Comparison of ENCODE assay signal across 8 cellular contexts in genomic region chr3:128784228-128784627, GRCh38. TPM values are rescaled to one million over a fixed set of nuclear protein-coding genes. Genes with fewer than 3 reads are reported as not detected.
A peak's percentile ranks its signal among the peaks of the same experiment; 100 is the strongest.
DNase-seq lines count a peak whose midpoint lies in the region; ATAC-seq, FAIRE-seq and TF ChIP-seq lines count a peak whose summit lies in the region.

No MANE protein-coding gene starts in this region.

- no peak for FAIRE-seq in HepG2 (lab: Jason Lieb, UNC)

- H3K4me3 ChIP-seq in brain microvascular endothelial cell (ENCODE audit: low read depth, low read length) (no peak overlapping the region), HepG2 (replicated peaks in 1 of 3; ENCODE audit: insufficient read depth in 1 of 3, low read depth in 2 of 3, low read length in 3 of 3) (no peak overlapping the region)

- CTCF ChIA-PET in HepG2 (lab: Yijun Ruan, JAX; ENCODE audit: low intra/inter-chr PET ratio, low total read pairs), result no interaction called here

- H3K36me3 ChIP-seq in brain microvascular endothelial cell (replicated peaks) (no peaks in the 10 kb centered on the region), HepG2 (replicated peaks in 1 of 2; ENCODE audit: control insufficient read depth in 1 of 2, insufficient read depth in 2 of 2, low read length in 2 of 2) (peaks cover 2 to 5% of the 10 kb centered on the region in 2 experiments; a peak in 3 of 5 replicates)

- H3K9me3 ChIP-seq in HepG2 (ENCODE audit: low read length), result no peaks in the 10 kb centered on the region

- POLR2A ChIA-PET in HepG2 (lab: Yijun Ruan, JAX), result no interaction called here

- peaks cover 96% of the 10 kb centered on the region for H3K79me2 ChIP-seq in HepG2 (ENCODE audit: insufficient read depth, low read length)

- H3K27me3 ChIP-seq in brain microvascular endothelial cell (replicated peaks), result no peaks in the 10 kb centered on the region
- H3K27me3 ChIP-seq in HepG2 (ENCODE audit: control insufficient read depth in 1 of 2, insufficient read depth in 2 of 2, low read length in 2 of 2), result no peaks in the 10 kb centered on the region

- peaks cover 69% of the 10 kb centered on the region for H4K20me1 ChIP-seq in HepG2 (ENCODE audit: insufficient read depth, low read length)

- H3K27me3 Mint-ChIP-seq in stimulated activated naive CD8-positive, alpha-beta T cell treated with anti-CD3 and anti-CD28 coated beads, Interleukin-15, amount 100 ng/mL, for 72 hours, result no peaks in the 10 kb centered on the region

- TF ChIP-seq POLR2A in HepG2 (IDR thresholded peaks at IDR 0.05; ENCODE audit: insufficient read depth in 1 of 2, low read depth in 2 of 2, low read length in 2 of 2), result no peak

- H3K9ac ChIP-seq in HepG2 (ENCODE audit: insufficient read depth, low read depth, low read length), result no peak overlapping the region

- BruUV-seq in HepG2 (replicated peaks; lab: Mats Ljungman, UMichigan), result no TSS peak

- peak overlapping the region in 1 of 2 donors; percentile 0 for H3K4me3 Mint-ChIP-seq in stimulated activated naive CD8-positive, alpha-beta T cell treated with anti-CD3 and anti-CD28 coated beads, Interleukin-15, amount 100 ng/mL, for 72 hours

- H3K9me3 Mint-ChIP-seq in stimulated activated naive CD8-positive, alpha-beta T cell treated with anti-CD3 and anti-CD28 coated beads, Interleukin-15, amount 100 ng/mL, for 72 hours, result no peaks in the 10 kb centered on the region

- no peak for TF ChIP-seq RAD21 in HepG2 (CRISPR knock-in tag; IDR thresholded peaks at IDR 0.05)

- peaks cover 57% of the 10 kb centered on the region for H3K4me1 ChIP-seq in HepG2 (ENCODE audit: insufficient read depth, low read length)

- in situ Hi-C loops in GM13976 (cut with MboI; ENCODE audit: low sequenced_read_pairs, unreplicated experiment) (no loop called here), brain microvascular endothelial cell (cut with HindIII; ENCODE audit: low pct_ligation_motif_present, low sequenced_read_pairs) (loop anchor here (25.0 kb wide), 1 partner anchor 97 kb away; no protein-coding TSS in a partner anchor), HepG2 (cut with HindIII; ENCODE audit: extremely low pct_ligation_motif_present, low pct_unique_long_range_greater_than_20kb) (no loop called here)

- H3K27ac Mint-ChIP-seq in stimulated activated naive CD8-positive, alpha-beta T cell treated with anti-CD3 and anti-CD28 coated beads, Interleukin-15, amount 100 ng/mL, for 72 hours, result peak overlapping the region in 1 of 2 donors; percentile 35

- H3K4me1 Mint-ChIP-seq in stimulated activated naive CD8-positive, alpha-beta T cell treated with anti-CD3 and anti-CD28 coated beads, Interleukin-15, amount 100 ng/mL, for 72 hours, result peaks cover 99% of the 10 kb centered on the region

- no peak for TF ChIP-seq EP300 in HepG2 (IDR thresholded peaks at IDR 0.05; ENCODE audit: low read depth in 2 of 2, low read length in 2 of 2)
- no peak for TF ChIP-seq EP300 in HepG2 (CRISPR knock-in tag; IDR thresholded peaks at IDR 0.05; ENCODE audit: borderline replicate concordance)

- H2AFZ ChIP-seq in HepG2 (ENCODE audit: low read length), result no peak overlapping the region

- WGBS in HepG2 (ENCODE audit: low lambda C conversion rate), result 98% methylated on average over 7 of the region's 7 CpGs

- ATAC-seq in HepG2 (peak; percentile 84), HG03095 (IDR thresholded peaks at IDR 0.05; ENCODE audit: unreplicated experiment) (no peak)
- ATAC-seq in stimulated activated naive CD8-positive, alpha-beta T cell treated with anti-CD3 and anti-CD28 coated beads, Interleukin-15, amount 100 ng/mL, for 72 hours, result peak; percentile 66

- intact Hi-C loops in HepG2 (cut with micrococcal nuclease; ENCODE audit: unreplicated experiment), result loop anchor here (5.0 kb wide), 1 partner anchor 57 kb away; the partner anchor contains the start of gene RAB7A

- no peak overlapping the region for H3K4me2 ChIP-seq in HepG2 (ENCODE audit: low read depth, low read length)

- DNase-seq in GM13976 (ENCODE audit: low spot score), result no peak
- peak; percentile 27 for DNase-seq in SK-N-DZ (ENCODE audit: low spot score)
- DNase-seq in brain microvascular endothelial cell, result no peak
- peak; percentile 9 for DNase-seq in HepG2 (ENCODE audit: low spot score)
- peak; percentile 34 to 60 for DNase-seq in stimulated activated naive CD8-positive, alpha-beta T cell treated with anti-CD3 and anti-CD28 coated beads, Interleukin-15, amount 100 ng/mL, for 72 hours
- DNase-seq in SW 1271 (lab: John Stamatoyannopoulos, UW), result no peak
- no peak for DNase-seq in inferior parietal cortex (ENCODE audit: extremely low spot score)

- no peak overlapping the region for H3K27ac ChIP-seq in brain microvascular endothelial cell
- H3K27ac ChIP-seq in HepG2 (ENCODE audit: extremely low read length, insufficient read depth, low read length), result no peak overlapping the region

- TF ChIP-seq CTCF in GM13976 (IDR thresholded peaks at IDR 0.05; ENCODE audit: borderline replicate concordance, control extremely low read depth, extremely low read depth, insufficient read depth, missing control alignments) (peak; percentile 43), brain microvascular endothelial cell (IDR thresholded peaks at IDR 0.05; ENCODE audit: low read depth, low read length, missing control alignments) (peak; percentile 79), HepG2 (CRISPR knock-in tag; IDR thresholded peaks at IDR 0.05) (peak; percentile 66)

TF ChIP-seq in HepG2, 621 proteins besides CTCF, POLR2A, EP300 and RAD21:
- no peak for TF ChIP-seq GABPA (IDR thresholded peaks at IDR 0.05; ENCODE audit: low read depth, low read length)
- no peak for TF ChIP-seq GABPA (CRISPR knock-in tag; IDR thresholded peaks at IDR 0.05; ENCODE audit: low read depth)
- TF ChIP-seq PRDM4 (CRISPR knock-in tag; IDR thresholded peaks at IDR 0.05; ENCODE audit: borderline replicate concordance), result no peak
- no peak for TF ChIP-seq PHF5A (CRISPR knock-in tag; IDR thresholded peaks at IDR 0.05; ENCODE audit: low read depth, unreplicated experiment)
- TF ChIP-seq ZNF282 (IDR thresholded peaks at IDR 0.05; ENCODE audit: partially characterized antibody), result no peak
- no peak for TF ChIP-seq TOE1 (CRISPR knock-in tag; IDR thresholded peaks at IDR 0.05)
- no peak for TF ChIP-seq LCORL (IDR thresholded peaks at IDR 0.05)
- no peak for TF ChIP-seq LCORL (CRISPR knock-in tag; IDR thresholded peaks at IDR 0.05)
- peak; percentile 28; the same call in 1 of the 2 replicates for TF ChIP-seq STAG1 (CRISPR knock-in tag; IDR thresholded peaks at IDR 0.05)
- no peak for TF ChIP-seq NR2F6 (IDR thresholded peaks at IDR 0.05)
- TF ChIP-seq NR2F6 (CRISPR knock-in tag; IDR thresholded peaks at IDR 0.05), result no peak

RNA-seq across cellular contexts. Expression of gene RAB7A, which starts 58.2 kb away (rescaled TPM):
- 43.4 and 55.2 TPM in 2 replicates for polyA plus RNA-seq in SK-N-DZ (2014; cell fraction: cytosol; rRNA removed)
- 13.4 and 25.4 TPM in 2 replicates for polyA plus RNA-seq in SK-N-DZ (2014; cell fraction: nucleus; rRNA removed)
- total RNA-seq in HepG2 (2016; rRNA removed; fragmentation: Illumina TruSeq; extraction: Trizol), result 26.5 and 49.0 TPM in 2 replicates
- total RNA-seq in HepG2 (2016; cell fraction: cytosol; rRNA removed; fragmentation: Illumina TruSeq; extraction: Trizol; ENCODE audit: low read depth), result 38.7 and 41.1 TPM in 2 replicates
- 28.3 and 46.8 TPM in 2 replicates for total RNA-seq in HepG2 (2016; cell fraction: insoluble cytoplasmic fraction; rRNA removed; fragmentation: Illumina TruSeq; extraction: Trizol)
- 17.9 and 21.7 TPM in 2 replicates for total RNA-seq in HepG2 (2016; cell fraction: membrane; rRNA removed; fragmentation: Illumina TruSeq; extraction: Trizol)
- 23.4 and 24.9 TPM in 2 replicates for total RNA-seq in HepG2 (2016; cell fraction: nucleus; rRNA removed; fragmentation: Illumina TruSeq; extraction: Trizol)
- polyA plus RNA-seq in HepG2 (2011; rRNA removed), result 151 and 182 TPM in 2 replicates
- 150 and 192 TPM in 2 replicates for polyA plus RNA-seq in HepG2 (2011; cell fraction: cytosol; rRNA removed)
- polyA plus RNA-seq in HepG2 (2011; cell fraction: nucleus; rRNA removed), result 22.3 and 35.1 TPM in 2 replicates
- polyA plus RNA-seq in HepG2 (2012), result 113 and 143 TPM in 2 replicates
- polyA plus RNA-seq in HepG2 (2016; cell fraction: cytosol; fragmentation: Illumina TruSeq; extraction: Trizol; ENCODE audit: low read depth), result 9.2 and 10.5 TPM in 2 replicates
- polyA plus RNA-seq in HepG2 (2016; cell fraction: insoluble cytoplasmic fraction; fragmentation: Illumina TruSeq; extraction: Trizol; ENCODE audit: low read depth), result 212 and 261 TPM in 2 replicates
- 28.1 and 31.8 TPM in 2 replicates for polyA plus RNA-seq in HepG2 (2016; cell fraction: membrane; fragmentation: Illumina TruSeq; extraction: Trizol; ENCODE audit: low read depth)
- polyA plus RNA-seq in HepG2 (2016; cell fraction: nucleus; fragmentation: Illumina TruSeq; extraction: Trizol; ENCODE audit: insufficient read depth, low read depth), result 82.8 and 96.0 TPM in 2 replicates
- 149 and 160 TPM in 2 replicates for polyA minus RNA-seq in HepG2 (2011; rRNA and poly(A)+ RNA removed; ENCODE audit: low replicate concordance)
- polyA minus RNA-seq in HepG2 (2011; cell fraction: cytosol; rRNA and poly(A)+ RNA removed), result 58.7 and 72.0 TPM in 2 replicates
- polyA minus RNA-seq in HepG2 (2011; cell fraction: nucleus; rRNA and poly(A)+ RNA removed), result 34.9 and 44.1 TPM in 2 replicates

Comparison
In these comparisons a context has a peak if more than half of its experiments do, and no peak if none do; other contexts are left out.
1. DNase-seq: peak in SK-N-DZ (single experiment), HepG2 (single experiment) and stimulated activated naive CD8-positive, alpha-beta T cell treated with anti-CD3 and anti-CD28 coated beads, Interleukin-15, amount 100 ng/mL, for 72 hours (2 of 2); none in GM13976 (single experiment), brain microvascular endothelial cell (single experiment), SW 1271 (0 of 2) and inferior parietal cortex (single experiment).
2. Peak in every context shown above with its lines, with median percentiles within 50 percentile points of each other: CTCF ChIP-seq.